Comparison of ENCODE assay signal across 8 cellular contexts in the genomic region with DNA sequence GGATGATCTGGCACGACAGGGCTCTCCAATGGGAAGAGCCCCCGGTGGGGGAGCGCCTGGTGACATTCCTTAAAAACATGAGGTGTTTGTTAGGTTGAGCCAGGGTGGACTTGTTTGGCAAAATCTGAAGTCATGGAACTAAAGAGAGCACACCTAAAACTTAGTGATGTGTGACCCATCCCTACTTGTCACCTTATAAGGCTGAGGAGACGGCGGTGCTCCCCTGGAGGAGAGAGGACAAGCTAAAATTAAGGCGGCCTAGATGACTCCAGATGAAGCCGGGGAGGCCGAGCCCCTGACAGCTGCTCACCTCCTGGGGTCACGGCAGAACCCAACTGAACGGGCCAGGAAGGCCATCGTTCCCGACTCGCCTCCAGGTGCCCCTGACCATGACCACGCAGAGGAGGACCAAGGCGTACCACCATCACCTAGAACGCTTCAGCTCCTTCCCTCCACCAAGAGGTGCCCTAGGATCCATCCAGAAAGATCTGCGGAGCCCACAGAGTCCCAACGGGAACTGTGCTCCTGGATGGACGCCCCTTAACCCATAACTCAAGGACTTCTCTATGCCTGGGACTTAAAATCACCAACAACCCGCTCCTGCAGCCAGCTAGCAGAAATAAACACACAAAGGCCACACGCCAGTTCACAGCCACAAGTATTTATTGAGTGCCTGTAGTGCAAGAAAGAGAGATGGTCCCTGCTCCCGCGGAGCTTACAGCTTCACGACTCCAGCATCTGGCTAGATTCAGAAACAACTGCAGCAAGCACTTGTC. TPM values are rescaled to one million over a fixed set of nuclear protein-coding genes. Genes with fewer than 3 reads are reported as not detected.
DNase-seq lines count a peak whose midpoint lies in the region; ATAC-seq and TF ChIP-seq lines count a peak whose summit lies in the region.

No MANE protein-coding gene starts in this region.

- H3K9me3 ChIP-seq in HUES64 (ENCODE audit: insufficient read depth, low read depth, low read length): no peaks in the 10 kb centered on the region
- H3K9me3 ChIP-seq in mammary epithelial cell (replicated peaks; ENCODE audit: insufficient read depth, low read length): no peaks in the 10 kb centered on the region
- H3K9me3 ChIP-seq in mononuclear cell (ENCODE audit: low read depth, low read length): no peaks in the 10 kb centered on the region

- H3K27ac ChIP-seq in HUES64 (ENCODE audit: low read depth, low read length) (no peak overlapping the region), mammary epithelial cell (ENCODE audit: insufficient read depth, low read depth, low read length) (peak overlapping the region; percentile 62)

- peak overlapping the region; percentile 99 for H3K4me2 ChIP-seq in mammary epithelial cell (ENCODE audit: insufficient read depth, low read depth, low read length)

- ATAC-seq in GM21515 (IDR thresholded peaks at IDR 0.05; ENCODE audit: unreplicated experiment) (no peak), HG03460 (IDR thresholded peaks at IDR 0.05; ENCODE audit: unreplicated experiment) (no peak)

- H3K4me3 ChIP-seq in AG04449 (ENCODE audit: low read depth, low read length) (peak overlapping the region; percentile 62), HUES64 (ENCODE audit: low read length) (peak overlapping the region; percentile 73), mammary epithelial cell (replicated peaks in 1 of 3; ENCODE audit: insufficient read depth in 1 of 3, low read depth in 2 of 3, low read length in 3 of 3) (peak overlapping the region; percentile 50 to 79 (median 76)), mononuclear cell (ENCODE audit: low read length) (peak overlapping the region; percentile 52)

- H3K9ac ChIP-seq in HUES64 (ENCODE audit: low read depth, low read length): peak overlapping the region; percentile 63
- H3K9ac ChIP-seq in mammary epithelial cell (ENCODE audit: insufficient read depth, low read length): peak overlapping the region; percentile 50

- H3K4me1 ChIP-seq in HUES64 (ENCODE audit: insufficient read depth, low read length) (peaks cover 28% of the 10 kb centered on the region), mammary epithelial cell (ENCODE audit: insufficient read depth, low read length) (peaks cover 18% of the 10 kb centered on the region), mononuclear cell (ENCODE audit: insufficient read depth, low read length) (peaks cover 28% of the 10 kb centered on the region)

- CTCF ChIA-PET in AG04449 (lab: Yijun Ruan, JAX): interaction anchor here (0.6 to 6.1 kb wide), 7 partner anchors 10 to 109 kb away, joined by 3 to 36 read pairs (median 4); a partner anchor contains a TSS
- CTCF ChIA-PET in mammary epithelial cell (lab: Charles Lee; ENCODE audit: low non-redundant PET): no interaction called here

- dilution Hi-C loops in mammary epithelial cell (cut with HindIII; ENCODE audit: low sequenced_read_pairs): no loop called here

- 69% methylated on average over 24 of the region's 24 CpGs for WGBS in HUES64
- WGBS in mammary epithelial cell (ENCODE audit: low coverage, missing lambda C conversion rate): 80% methylated on average over 21 of the region's 24 CpGs

- no peaks in the 10 kb centered on the region for H4K20me1 ChIP-seq in mammary epithelial cell (ENCODE audit: insufficient read depth, low read length)

- in situ Hi-C loops in mammary epithelial cell (cut with MboI; ENCODE audit: low sequenced_read_pairs in 2 of 2): no loop called here

- DNase-seq in AG04449 (ENCODE audit: low read depth, low spot score) (no peak), mammary epithelial cell (no peak), NCI-H446 treated with DMSO at 0.1 percent for 48 hours (lab: John Stamatoyannopoulos, UW) (no peak), NCI-H524 treated with DMSO at 0.1 percent for 48 hours (lab: John Stamatoyannopoulos, UW) (no peak)

- peak overlapping the region; percentile 92 for H2AFZ ChIP-seq in mammary epithelial cell (ENCODE audit: low read depth, low read length)

- BruUV-seq in mammary epithelial cell (replicated peaks; lab: Mats Ljungman, UMichigan): no TSS peak

- H3K36me3 ChIP-seq in HUES64 (ENCODE audit: insufficient read depth, low read length) (peaks cover 14% of the 10 kb centered on the region), mammary epithelial cell (ENCODE audit: insufficient read depth, low read length) (no peaks in the 10 kb centered on the region)

- peaks cover 35% of the 10 kb centered on the region for H3K79me2 ChIP-seq in mammary epithelial cell (ENCODE audit: insufficient read depth, low read length)

- POLR2A ChIA-PET in AG04449 (lab: Yijun Ruan, JAX): interaction anchor here (0.6 to 2.3 kb wide), 3 partner anchors 81 to 172 kb away, joined by 3 to 8 read pairs (median 3); a partner anchor contains a TSS

- TF ChIP-seq CTCF in AG04449 (IDR thresholded peaks at IDR 0.05; ENCODE audit: insufficient read depth, low read length, missing control alignments) (no peak), mammary epithelial cell (conservative IDR thresholded peaks at IDR 0.05 in 1 of 2, IDR thresholded peaks at IDR 0.05 in 1 of 2; ENCODE audit: extremely low read depth in 1 of 2, insufficient read depth in 1 of 2, low read depth in 1 of 2, low read length in 2 of 2) (no peak)

- H3K27me3 ChIP-seq in HUES64 (ENCODE audit: insufficient read depth, low read length) (peaks cover 46% of the 10 kb centered on the region), mammary epithelial cell (ENCODE audit: insufficient read depth, low read length) (no peaks in the 10 kb centered on the region), mononuclear cell (ENCODE audit: insufficient read depth, low read length) (peaks cover 9% of the 10 kb centered on the region)

- intact Hi-C loops in mammary epithelial cell (cut with micrococcal nuclease): loop anchor here (1.0 to 2.0 kb wide), 4 partner anchors 37 to 177 kb away; a partner anchor contains a TSS

RNA-seq across cellular contexts. Expression of a gene that starts 1.0 kb away (rescaled TPM):
- polyA plus RNA-seq in HUES64 (2013, experiment 1 of 2): 3.1 TPM
- 2.4 TPM for polyA plus RNA-seq in HUES64 (2013, experiment 2 of 2)
- total RNA-seq in mammary epithelial cell (10 to 100 TPM in 1 of 2 donors, 1 to 10 TPM in 1; 7.5 to 14.9 TPM), mononuclear cell (11.8 TPM)
- polyA plus RNA-seq in mammary epithelial cell: 4.4 TPM
- polyA minus RNA-seq in mammary epithelial cell: 6.4 TPM
